In genomic region chrX:103524747-103525146, GRCh38 we compare ENCODE assay signal across 1 cellular context.
A peak's percentile ranks its signal among the peaks of the same experiment; 100 is the strongest.
TF ChIP-seq lines count a peak whose summit lies in the region.

No MANE protein-coding gene starts in this region.

TF ChIP-seq in HEK293, 187 proteins besides CTCF, POLR2A, EP300 and RAD21 (continued from another document and continues in another):
- TF ChIP-seq ZNF580 (tag by site-specific recombination; IDR thresholded peaks at IDR 0.05) (no peak), TCF7L2 (IDR thresholded peaks at IDR 0.05; ENCODE audit: borderline replicate concordance, low read depth, low read length) (no peak), GLI2 (tag by site-specific recombination; IDR thresholded peaks at IDR 0.05; ENCODE audit: borderline replicate concordance, low read depth) (no peak; the same call in 1 of the 2 replicates), ZNF114 (tag by site-specific recombination; IDR thresholded peaks at IDR 0.05) (no peak), SALL2 (tag by site-specific recombination; IDR thresholded peaks at IDR 0.05; ENCODE audit: borderline replicate concordance) (no peak), ZNF677 (tag by site-specific recombination; IDR thresholded peaks at IDR 0.05) (no peak), ZBTB49 (tag by site-specific recombination; IDR thresholded peaks at IDR 0.05; ENCODE audit: low read depth) (no peak), ZNF670 (tag by site-specific recombination; IDR thresholded peaks at IDR 0.05; ENCODE audit: low read depth) (no peak), ZXDB (tag by site-specific recombination; IDR thresholded peaks at IDR 0.05) (peak; percentile 55; the same call in 1 of the 2 replicates), ZNF600 (tag by site-specific recombination; IDR thresholded peaks at IDR 0.05) (no peak), ZNF48 (tag by site-specific recombination; IDR thresholded peaks at IDR 0.05) (no peak), ZNF610 (tag by site-specific recombination; IDR thresholded peaks at IDR 0.05; ENCODE audit: borderline replicate concordance) (no peak), ZNF221 (tag by site-specific recombination; IDR thresholded peaks at IDR 0.05; ENCODE audit: borderline replicate concordance) (no peak), ZNF155 (tag by site-specific recombination; IDR thresholded peaks at IDR 0.05) (no peak), ZBTB6 (tag by site-specific recombination; IDR thresholded peaks at IDR 0.05) (no peak), ZNF416 (tag by site-specific recombination; IDR thresholded peaks at IDR 0.05) (no peak), ZNF701 (tag by site-specific recombination; IDR thresholded peaks at IDR 0.05) (no peak), ZNF514 (tag by site-specific recombination; IDR thresholded peaks at IDR 0.05) (no peak), ZNF777 (tag by site-specific recombination; IDR thresholded peaks at IDR 0.05; ENCODE audit: borderline replicate concordance) (no peak), ZNF148 (tag by site-specific recombination; IDR thresholded peaks at IDR 0.05; ENCODE audit: borderline replicate concordance) (no peak), ZNF214 (tag by site-specific recombination; IDR thresholded peaks at IDR 0.05; ENCODE audit: borderline replicate concordance) (no peak), ZBTB17 (tag by site-specific recombination; IDR thresholded peaks at IDR 0.05) (no peak), ZNF132 (tag by site-specific recombination; IDR thresholded peaks at IDR 0.05; ENCODE audit: borderline replicate concordance) (no peak), ZNF629 (tag by site-specific recombination; IDR thresholded peaks at IDR 0.05) (peak; percentile 45; the same call in 1 of the 2 replicates), ZNF16 (tag by site-specific recombination; IDR thresholded peaks at IDR 0.05; ENCODE audit: low read depth) (no peak), ZSCAN16 (tag by site-specific recombination; IDR thresholded peaks at IDR 0.05) (no peak), SP2 (tag by site-specific recombination; IDR thresholded peaks at IDR 0.05) (no peak), HOXD13 (CRISPR knock-in tag; IDR thresholded peaks at IDR 0.05; ENCODE audit: borderline replicate concordance) (no peak), ZNF791 (tag by site-specific recombination; IDR thresholded peaks at IDR 0.05) (no peak), PBX3 (CRISPR knock-in tag; IDR thresholded peaks at IDR 0.05) (no peak), GFI1B (tag by site-specific recombination; IDR thresholded peaks at IDR 0.05) (no peak), YY2 (tag by site-specific recombination; IDR thresholded peaks at IDR 0.05) (no peak), ZNF513 (tag by site-specific recombination; IDR thresholded peaks at IDR 0.05) (no peak), ZNF302 (tag by site-specific recombination; IDR thresholded peaks at IDR 0.05; ENCODE audit: low read depth) (no peak), MYNN (tag by site-specific recombination; IDR thresholded peaks at IDR 0.05; ENCODE audit: borderline replicate concordance) (no peak), ZNF280D (tag by site-specific recombination; IDR thresholded peaks at IDR 0.05) (no peak), INSM2 (tag by site-specific recombination; IDR thresholded peaks at IDR 0.05) (no peak), PRDM4 (tag by site-specific recombination; IDR thresholded peaks at IDR 0.05) (no peak), ZNF544 (tag by site-specific recombination; IDR thresholded peaks at IDR 0.05) (no peak), ZNF266 (tag by site-specific recombination; IDR thresholded peaks at IDR 0.05; ENCODE audit: low read depth) (0 out of 2 replicates have a peak, but pooled peaks have one; percentile 39), ZNF837 (tag by site-specific recombination; IDR thresholded peaks at IDR 0.05) (no peak), ZNF24 (tag by site-specific recombination; IDR thresholded peaks at IDR 0.05) (no peak), ZNF174 (tag by site-specific recombination; IDR thresholded peaks at IDR 0.05) (no peak), ZNF37A (tag by site-specific recombination; IDR thresholded peaks at IDR 0.05) (no peak), ZNF146 (tag by site-specific recombination; IDR thresholded peaks at IDR 0.05) (no peak), ZNF398 (tag by site-specific recombination; IDR thresholded peaks at IDR 0.05) (no peak), ZSCAN30 (tag by site-specific recombination; IDR thresholded peaks at IDR 0.05) (no peak), ZNF211 (tag by site-specific recombination; IDR thresholded peaks at IDR 0.05; ENCODE audit: low read depth) (no peak)
